ENCODE assay signal across 26 cellular contexts in genomic region chr18:70279470-70279869, GRCh38. TPM values are rescaled to one million over a fixed set of nuclear protein-coding genes. Genes with fewer than 3 reads are reported as not detected.
DNase-seq lines count a peak whose midpoint lies in the region; ATAC-seq and TF ChIP-seq lines count a peak whose summit lies in the region.
"Had no signal": no experiment of that assay in that cellular context is flagged by ENCODE, and none has a peak within 500 bp of the region (broad histone marks: within the 10 kb centered on the region; RNA-seq: fewer than 3 reads in every experiment).

No MANE protein-coding gene starts in this region.

- DNase-seq in activated naive CD4-positive, alpha-beta T cell treated with anti-CD3 and anti-CD28 coated beads, Interleukin-2, amount 50 U/mL, for 72 hours (ENCODE audit: low spot score in 2 of 2) = no peak
- no peak for DNase-seq in activated naive CD4-positive, alpha-beta T cell treated with anti-CD3 and anti-CD28 coated beads for 36 hours
- DNase-seq in IMR-90 = peak; percentile 22
- peak; percentile 29 for DNase-seq in amniotic epithelial cell (ENCODE audit: low read depth)
- DNase-seq in stimulated activated effector memory CD8-positive, alpha-beta T cell treated with anti-CD3 and anti-CD28 coated beads, Interleukin-12 subunit alpha, Interleukin-12 subunit beta, amount 100 ng/mL, for 72 hours (ENCODE audit: low spot score in 2 of 2) = peak in 1 of 2 donors; percentile 26
- DNase-seq in ACHN = no peak
- no peak for DNase-seq in substantia nigra (lab: John Stamatoyannopoulos, UW)
- DNase-seq in NOMO-1 treated with dmso at 0.1 percent for 144 hours (lab: John Stamatoyannopoulos, UW; ENCODE audit: unreplicated experiment) = no peak
- DNase-seq: activated CD4-positive, alpha-beta T cell treated with anti-CD3 and anti-CD28 coated beads, Interleukin-2, amount 50 U/mL, for 48 hours; activated CD8-positive, alpha-beta memory T cell treated with anti-CD3 and anti-CD28 coated beads, Interleukin-2, amount 50 U/mL, for 4 hours; activated naive CD8-positive, alpha-beta T cell treated with anti-CD3 and anti-CD28 coated beads for 36 hours; BE2C; central memory CD4-positive, alpha-beta T cell; DMS79; heart right ventricle; KG1; left cardiac atrium; mammary epithelial cell; NCI-H1048; NCI-H187; NCI-H526 treated with DMSO at 0.1 percent for 48 hours; WERI-Rb-1 had no signal

- H2BK5ac ChIP-seq in IMR-90 (ENCODE audit: low read depth, low read length, poor library complexity, severe bottlenecking) = no peak overlapping the region

- no peaks in the 10 kb centered on the region for H3K9me1 ChIP-seq in IMR-90 (ENCODE audit: insufficient read depth, low read length)

- H4K91ac ChIP-seq in IMR-90 (ENCODE audit: insufficient read depth, low read depth, low read length) = no peak overlapping the region

- H2BK120ac ChIP-seq in IMR-90 (ENCODE audit: low read depth, low read length) = no peak overlapping the region

- H2AK5ac ChIP-seq in IMR-90 (ENCODE audit: low read depth, low read length) = no peak overlapping the region

- H4K8ac ChIP-seq in IMR-90 (ENCODE audit: low read depth in 2 of 2, low read length in 2 of 2) = no peak overlapping the region

- no peak overlapping the region for H3K18ac ChIP-seq in IMR-90 (ENCODE audit: low read depth, low read length)

- in situ Hi-C loops in IMR-90 (cut with MboI; ENCODE audit: low sequenced_read_pairs) = no loop called here
- in situ Hi-C loops in ACHN (cut with HindIII; ENCODE audit: low pct_ligation_motif_present, low pct_unique_long_range_greater_than_20kb, low sequenced_read_pairs) = no loop called here

- dilution Hi-C loops in IMR-90 (cut with HindIII; ENCODE audit: low sequenced_read_pairs, unreplicated experiment) = no loop called here

- no peak for TF ChIP-seq POLR2A in IMR-90 (IDR thresholded peaks at IDR 0.05; ENCODE audit: low read depth, low read length)

- H3K36me3 ChIP-seq in IMR-90 (ENCODE audit: control insufficient read depth, insufficient read depth, low read length) = no peaks in the 10 kb centered on the region
- H3K36me3 ChIP-seq: BE2C, heart right ventricle, neutrophil, WERI-Rb-1 had no signal

- no TSS peak for BruUV-seq in IMR-90 (replicated peaks; lab: Mats Ljungman, UMichigan)

- intact Hi-C loops in activated naive CD4-positive, alpha-beta T cell treated with anti-CD3 and anti-CD28 coated beads for 36 hours (cut with micrococcal nuclease) = no loop called here
- intact Hi-C loops in IMR-90 (cut with micrococcal nuclease) = no loop called here

- WGBS in IMR-90 (ENCODE audit: extremely low coverage in 2 of 2, insufficient read length in 1 of 2), 2 experiments = no CpG with 5 or more reads among the region's 2 CpGs

- no peak overlapping the region for H3K56ac ChIP-seq in IMR-90 (ENCODE audit: extremely low read depth, insufficient read depth, low read length)

- POLR2A ChIA-PET in IMR-90 (lab: Charles Lee; ENCODE audit: unreplicated experiment) = no interaction called here

- no peak overlapping the region for H3K4ac ChIP-seq in IMR-90 (ENCODE audit: low read depth, low read length)

- peak; percentile 48 to 52 for ATAC-seq in activated naive CD4-positive, alpha-beta T cell treated with anti-CD3 and anti-CD28 coated beads, Interleukin-2, amount 50 U/mL, for 72 hours
- ATAC-seq in IMR-90 (ENCODE audit: low read depth) = no peak
- peak; percentile 44 for ATAC-seq in stimulated activated effector memory CD8-positive, alpha-beta T cell treated with anti-CD3 and anti-CD28 coated beads, Interleukin-12 subunit alpha, Interleukin-12 subunit beta, amount 100 ng/mL, for 72 hours
- ATAC-seq: left cardiac atrium had no signal

- no peak overlapping the region for H3K9ac ChIP-seq in IMR-90 (ENCODE audit: low read depth, low read length)

- H4K20me1 ChIP-seq in IMR-90 (ENCODE audit: insufficient read depth, low read length) = no peaks in the 10 kb centered on the region

- H3K9me3 ChIP-seq in IMR-90 (ENCODE audit: control insufficient read depth, insufficient read depth, low read length) = peaks cover 2% of the 10 kb centered on the region; the same call in 1 of the 2 replicates
- H3K9me3 ChIP-seq: BE2C, neutrophil had no signal

- TF ChIP-seq RAD21 in IMR-90 (IDR thresholded peaks at IDR 0.05; ENCODE audit: low read length) = no peak

- no peak overlapping the region for H4K5ac ChIP-seq in IMR-90 (ENCODE audit: low read depth, low read length)

- no peaks in the 10 kb centered on the region for H3K27me3 ChIP-seq in IMR-90 (ENCODE audit: control insufficient read depth, insufficient read depth, low read length)
- H3K27me3 ChIP-seq: BE2C, heart right ventricle had no signal

- no peak overlapping the region for H2BK20ac ChIP-seq in IMR-90 (ENCODE audit: low read depth, low read length)

- no peak overlapping the region; the same call in 1 of the 2 replicates for H3K23ac ChIP-seq in IMR-90 (ENCODE audit: low read depth, low read length)

- H3K14ac ChIP-seq in IMR-90 (replicated peaks; ENCODE audit: low read depth, low read length) = no peak overlapping the region

- H3K4me3 Mint-ChIP-seq in activated naive CD4-positive, alpha-beta T cell treated with anti-CD3 and anti-CD28 coated beads for 36 hours = no peak overlapping the region
- H3K4me3 Mint-ChIP-seq in stimulated activated effector memory CD8-positive, alpha-beta T cell treated with anti-CD3 and anti-CD28 coated beads, Interleukin-12 subunit alpha, Interleukin-12 subunit beta, amount 100 ng/mL, for 72 hours = no peak overlapping the region
- H3K4me3 Mint-ChIP-seq: activated naive CD8-positive, alpha-beta T cell treated with anti-CD3 and anti-CD28 coated beads for 36 hours; dendritic cell treated with granulocyte-macrophage colony-stimulating factor and Interleukin-4, amounts not matched to agents 40 ng/mL and 50 ng/mL, for 4 days; T-helper 2 cell treated with Interferon-gamma antibody and Interleukin-4, amounts not matched to agents 5 μg/mL and 100 μg/mL, for 36 hours had no signal

- no peaks in the 10 kb centered on the region for H3K79me1 ChIP-seq in IMR-90 (ENCODE audit: low read depth in 1 of 2, low read length in 2 of 2)

- H3K27ac ChIP-seq in IMR-90 (ENCODE audit: insufficient read depth, low read length) = no peak overlapping the region
- no peak overlapping the region for H3K27ac ChIP-seq in substantia nigra (ENCODE audit: low read depth, low read length, poor library complexity, severe bottlenecking)
- H3K27ac ChIP-seq: heart right ventricle, neutrophil, WERI-Rb-1 had no signal

- H2BK15ac ChIP-seq in IMR-90 (ENCODE audit: low read depth, low read length) = no peak overlapping the region

- no peak overlapping the region for H2AK9ac ChIP-seq in IMR-90 (replicated peaks; ENCODE audit: low read depth, low read length, poor library complexity)

- peaks cover 2% of the 10 kb centered on the region; the same call in 1 of the 2 replicates for H3K4me1 ChIP-seq in IMR-90 (ENCODE audit: control insufficient read depth, insufficient read depth, low read length)
- H3K4me1 ChIP-seq: BE2C had no signal

- H2AFZ ChIP-seq in IMR-90 (replicated peaks; ENCODE audit: low read length, poor library complexity) = no peak overlapping the region

- CTCF ChIA-PET in activated naive CD4-positive, alpha-beta T cell treated with anti-CD3 and anti-CD28 coated beads for 36 hours (lab: Charles Lee) = no interaction called here
- CTCF ChIA-PET in IMR-90 (lab: Yijun Ruan, JAX) = no interaction called here

- H3K4me2 ChIP-seq in IMR-90 (ENCODE audit: low read depth, low read length) = no peak overlapping the region

- no peak overlapping the region for H3K27ac Mint-ChIP-seq in activated naive CD4-positive, alpha-beta T cell treated with anti-CD3 and anti-CD28 coated beads, Interleukin-2, amount 50 U/mL, for 72 hours
- H3K27ac Mint-ChIP-seq in activated naive CD4-positive, alpha-beta T cell treated with anti-CD3 and anti-CD28 coated beads for 36 hours = no peak overlapping the region
- no peak overlapping the region for H3K27ac Mint-ChIP-seq in stimulated activated effector memory CD8-positive, alpha-beta T cell treated with anti-CD3 and anti-CD28 coated beads, Interleukin-12 subunit alpha, Interleukin-12 subunit beta, amount 100 ng/mL, for 72 hours
- H3K27ac Mint-ChIP-seq: activated naive CD8-positive, alpha-beta T cell treated with anti-CD3 and anti-CD28 coated beads for 36 hours; dendritic cell treated with granulocyte-macrophage colony-stimulating factor and Interleukin-4, amounts not matched to agents 40 ng/mL and 50 ng/mL, for 4 days; progenitor cell of endocrine pancreas; T-helper 2 cell treated with Interferon-gamma antibody and Interleukin-4, amounts not matched to agents 5 μg/mL and 100 μg/mL, for 36 hours had no signal

- peaks cover 13% of the 10 kb centered on the region for H3K27me3 Mint-ChIP-seq in activated naive CD4-positive, alpha-beta T cell treated with anti-CD3 and anti-CD28 coated beads for 36 hours (ENCODE audit: low read depth)
- H3K27me3 Mint-ChIP-seq: progenitor cell of endocrine pancreas had no signal

- H3K36me3 Mint-ChIP-seq in activated naive CD4-positive, alpha-beta T cell treated with anti-CD3 and anti-CD28 coated beads, Interleukin-2, amount 50 U/mL, for 72 hours = peaks cover 10 to 14% of the 10 kb centered on the region in 2 donors
- no peaks in the 10 kb centered on the region for H3K36me3 Mint-ChIP-seq in activated naive CD4-positive, alpha-beta T cell treated with anti-CD3 and anti-CD28 coated beads for 36 hours (ENCODE audit: low read depth)
- H3K36me3 Mint-ChIP-seq in stimulated activated effector memory CD8-positive, alpha-beta T cell treated with anti-CD3 and anti-CD28 coated beads, Interleukin-12 subunit alpha, Interleukin-12 subunit beta, amount 100 ng/mL, for 72 hours = no peaks in the 10 kb centered on the region
- H3K36me3 Mint-ChIP-seq: activated naive CD8-positive, alpha-beta T cell treated with anti-CD3 and anti-CD28 coated beads for 36 hours had no signal

- peaks cover 8 to 14% of the 10 kb centered on the region in 2 donors for H3K9me3 Mint-ChIP-seq in activated naive CD4-positive, alpha-beta T cell treated with anti-CD3 and anti-CD28 coated beads, Interleukin-2, amount 50 U/mL, for 72 hours
- H3K9me3 Mint-ChIP-seq in activated naive CD4-positive, alpha-beta T cell treated with anti-CD3 and anti-CD28 coated beads for 36 hours = peaks cover 2% of the 10 kb centered on the region
- H3K9me3 Mint-ChIP-seq in stimulated activated effector memory CD8-positive, alpha-beta T cell treated with anti-CD3 and anti-CD28 coated beads, Interleukin-12 subunit alpha, Interleukin-12 subunit beta, amount 100 ng/mL, for 72 hours = peaks cover 9% of the 10 kb centered on the region

- no peaks in the 10 kb centered on the region for H3K4me1 Mint-ChIP-seq in activated naive CD4-positive, alpha-beta T cell treated with anti-CD3 and anti-CD28 coated beads for 36 hours (ENCODE audit: low read depth)
- no peaks in the 10 kb centered on the region for H3K4me1 Mint-ChIP-seq in stimulated activated effector memory CD8-positive, alpha-beta T cell treated with anti-CD3 and anti-CD28 coated beads, Interleukin-12 subunit alpha, Interleukin-12 subunit beta, amount 100 ng/mL, for 72 hours
- H3K4me1 Mint-ChIP-seq: activated naive CD8-positive, alpha-beta T cell treated with anti-CD3 and anti-CD28 coated beads for 36 hours had no signal

- H3K4me3 ChIP-seq in IMR-90 (ENCODE audit: insufficient read depth, low read depth, low read length) = no peak overlapping the region
- H3K4me3 ChIP-seq: heart right ventricle had no signal

- TF ChIP-seq CTCF in IMR-90 (conservative IDR thresholded peaks at IDR 0.05; ENCODE audit: low read depth, low read length) = no peak

RNA-seq across cellular contexts. Expression of gene SOCS6, which starts 9.4 kb away (rescaled TPM):
- total RNA-seq in activated naive CD4-positive, alpha-beta T cell treated with anti-CD3 and anti-CD28 coated beads, Interleukin-2, amount 50 U/mL, for 72 hours = 1 to 10 TPM; 1.4 to 1.7 TPM
- under 1 TPM; 0.42 to 0.60 TPM for total RNA-seq in activated naive CD4-positive, alpha-beta T cell treated with anti-CD3 and anti-CD28 coated beads for 36 hours
- 53.9 and 57.4 TPM in 2 replicates for total RNA-seq in IMR-90 (2012; rRNA removed)
- 21.3 and 21.8 TPM in 2 replicates for polyA plus RNA-seq in IMR-90 (2012; rRNA removed)
- 8.5 and 13.0 TPM in 2 replicates for polyA plus RNA-seq in IMR-90 (2012; cell fraction: cytosol; rRNA removed)
- polyA plus RNA-seq in IMR-90 (2012; cell fraction: nucleus; rRNA removed; ENCODE audit: low replicate concordance) = 11.5 and 16.7 TPM in 2 replicates

Comparison
In these comparisons a context has a peak if more than half of its experiments do, and no peak if none do; other contexts are left out.
1. DNase-seq: peak in IMR-90 (single experiment) and amniotic epithelial cell (single experiment); none in activated naive CD4-positive, alpha-beta T cell treated with anti-CD3 and anti-CD28 coated beads, Interleukin-2, amount 50 U/mL, for 72 hours (0 of 2), activated naive CD4-positive, alpha-beta T cell treated with anti-CD3 and anti-CD28 coated beads for 36 hours (single experiment), ACHN (single experiment), substantia nigra (0 of 49) and NOMO-1 treated with dmso at 0.1 percent for 144 hours (single experiment).
2. RNA of gene SOCS6, which starts 9.4 kb away (total RNA-seq): 53.9 to 57.4 TPM in IMR-90; 1.4 to 1.7 TPM in activated naive CD4-positive, alpha-beta T cell treated with anti-CD3 and anti-CD28 coated beads, Interleukin-2, amount 50 U/mL, for 72 hours and 0.42 to 0.60 TPM in activated naive CD4-positive, alpha-beta T cell treated with anti-CD3 and anti-CD28 coated beads for 36 hours; every median in the first group is over 10 times any median in the second.